In the genomic region with DNA sequence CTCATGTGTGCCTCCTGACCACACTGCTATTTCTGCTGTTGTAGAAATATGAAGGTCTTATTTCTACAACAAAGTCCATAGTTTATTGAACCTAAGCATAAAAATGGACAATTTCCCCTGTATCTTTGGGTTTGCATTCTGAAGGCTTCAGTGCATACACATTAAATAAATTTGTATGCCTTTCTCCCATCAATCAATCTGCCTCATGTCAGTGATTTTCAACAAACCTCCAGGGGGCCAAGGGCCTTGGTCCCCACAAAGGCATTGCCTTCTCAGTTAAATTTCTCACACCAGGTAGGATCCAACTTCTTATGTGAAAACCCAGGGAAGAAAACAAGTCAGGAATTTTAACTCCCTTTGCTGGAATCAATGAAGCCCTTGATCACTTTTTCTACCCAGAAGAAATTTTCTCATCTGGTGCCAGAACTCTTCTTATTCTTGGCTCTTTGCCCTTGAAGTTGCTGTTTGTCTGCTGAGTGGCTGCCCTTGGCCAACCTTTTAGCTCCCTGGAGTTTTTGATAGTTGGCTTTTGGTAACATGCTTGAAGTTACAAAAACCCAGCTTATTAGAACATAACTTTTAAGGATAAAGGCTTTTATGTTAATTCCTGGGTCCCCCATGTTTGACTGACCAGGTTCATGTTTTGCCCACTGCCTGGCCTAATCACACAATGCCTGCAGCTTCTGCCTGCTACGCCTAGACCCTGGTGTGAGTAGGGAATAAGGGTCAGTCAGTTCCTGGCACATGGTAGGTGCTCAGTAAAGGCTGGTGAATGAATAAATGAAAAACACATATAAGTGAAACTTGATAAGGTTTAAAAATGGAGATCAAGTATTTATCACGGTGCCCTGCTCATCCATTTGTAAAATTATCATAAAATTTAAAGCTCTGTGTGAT, we compare ENCODE assay signal across 10 cellular contexts. TPM values are rescaled to one million over a fixed set of nuclear protein-coding genes. Genes with fewer than 3 reads are reported as not detected.
DNase-seq lines count a peak whose midpoint lies in the region; ATAC-seq and TF ChIP-seq lines count a peak whose summit lies in the region.
"Had no signal": no experiment of that assay in that cellular context is flagged by ENCODE, and none has a peak within 500 bp of the region (broad histone marks: within the 10 kb centered on the region; RNA-seq: fewer than 3 reads in every experiment).

No MANE protein-coding gene starts in this region.

- H3K4me3 Mint-ChIP-seq in CD8-positive, alpha-beta T cell, result no peak overlapping the region
- no peak overlapping the region for H3K4me3 Mint-ChIP-seq in naive thymus-derived CD4-positive, alpha-beta T cell
- H3K4me3 Mint-ChIP-seq: activated CD4-positive, alpha-beta T cell treated with anti-CD3 and anti-CD28 coated beads, Interleukin-2, amount 10 ng/mL, durations not matched to agents 24 days and 14 days had no signal

- peaks cover 4% of the 10 kb centered on the region for H3K36me3 ChIP-seq in CD8-positive, alpha-beta T cell (ENCODE audit: insufficient read depth, low read length)
- H3K36me3 ChIP-seq in naive thymus-derived CD4-positive, alpha-beta T cell (ENCODE audit: control insufficient read depth in 2 of 3, insufficient read depth in 3 of 3, low read length in 3 of 3), result peaks cover 0 to 16% (median 0%) of the 10 kb centered on the region in 3 experiments

- no peak for ATAC-seq in CD8-positive, alpha-beta T cell
- no peak for ATAC-seq in naive thymus-derived CD4-positive, alpha-beta T cell
- no peak for ATAC-seq in HG03280 (IDR thresholded peaks at IDR 0.05; ENCODE audit: unreplicated experiment)
- ATAC-seq: foreskin keratinocyte had no signal

- POLR2A ChIA-PET in CD8-positive, alpha-beta T cell (lab: Charles Lee), result interaction anchor here (0.8 to 1.9 kb wide), 3 partner anchors 219 to 258 kb away, joined by 3 to 6 read pairs (median 3); no protein-coding TSS in a partner anchor
- POLR2A ChIA-PET in naive thymus-derived CD4-positive, alpha-beta T cell (lab: Charles Lee), result interaction anchor here (0.5 to 1.2 kb wide), 5 partner anchors 19 to 259 kb away, joined by 3 to 5 read pairs (median 4); no protein-coding TSS in a partner anchor
- POLR2A ChIA-PET in RWPE1 (lab: Yijun Ruan, JAX; ENCODE audit: low non-redundant PET), result no interaction called here

- no peaks in the 10 kb centered on the region for H3K4me1 ChIP-seq in CD8-positive, alpha-beta T cell (ENCODE audit: insufficient read depth, low read length)
- no peaks in the 10 kb centered on the region for H3K4me1 ChIP-seq in naive thymus-derived CD4-positive, alpha-beta T cell (ENCODE audit: control insufficient read depth in 2 of 2, insufficient read depth in 2 of 2, low read length in 2 of 2)
- H3K4me1 ChIP-seq: foreskin keratinocyte had no signal

- intact Hi-C loops in CD8-positive, alpha-beta T cell (cut with DNase I, micrococcal nuclease), result no loop called here
- intact Hi-C loops in naive thymus-derived CD4-positive, alpha-beta T cell (cut with micrococcal nuclease), result loop anchor here in 1 of 2 donors (10.0 kb wide), 1 partner anchor 288 kb away; no protein-coding TSS in a partner anchor

- no peak for TF ChIP-seq CTCF in CD8-positive, alpha-beta T cell (IDR thresholded peaks at IDR 0.05)
- TF ChIP-seq CTCF in RWPE1 (conservative IDR thresholded peaks at IDR 0.05; ENCODE audit: low read depth), result no peak

- H3K27me3 ChIP-seq in CD8-positive, alpha-beta T cell (ENCODE audit: insufficient read depth, low read length), result no peaks in the 10 kb centered on the region
- no peaks in the 10 kb centered on the region for H3K27me3 ChIP-seq in naive thymus-derived CD4-positive, alpha-beta T cell (ENCODE audit: control insufficient read depth in 2 of 2, insufficient read depth in 2 of 2, low read length in 2 of 2)
- H3K27me3 ChIP-seq: foreskin keratinocyte had no signal

- DNase-seq in CD8-positive, alpha-beta T cell, result no peak
- DNase-seq in NCI-H2196 (lab: John Stamatoyannopoulos, UW; ENCODE audit: unreplicated experiment), result peak; percentile 49
- peak; percentile 22 for DNase-seq in dedifferentiated amniotic fluid mesenchymal stem cell (ENCODE audit: extremely low spot score)
- DNase-seq in naive thymus-derived CD4-positive, alpha-beta T cell, result peak in 1 of 9 donors; percentile 19
- DNase-seq in NCI-H526 (lab: John Stamatoyannopoulos, UW), result no peak
- no peak for DNase-seq in RWPE1 (ENCODE audit: low spot score)
- DNase-seq in GDM1 (lab: John Stamatoyannopoulos, UW), result no peak
- DNase-seq: activated CD4-positive, alpha-beta T cell treated with anti-CD3 and anti-CD28 coated beads, Interleukin-2, amount 10 ng/mL, durations not matched to agents 24 days and 14 days; foreskin keratinocyte had no signal

- peaks cover 35% of the 10 kb centered on the region for H3K36me3 Mint-ChIP-seq in CD8-positive, alpha-beta T cell
- peaks cover under 1 to 19% (median 3%) of the 10 kb centered on the region in 5 donors for H3K36me3 Mint-ChIP-seq in naive thymus-derived CD4-positive, alpha-beta T cell

- peaks cover 5% of the 10 kb centered on the region for H3K4me1 Mint-ChIP-seq in CD8-positive, alpha-beta T cell (ENCODE audit: low read depth)
- peaks cover 0 to 26% (median 9%) of the 10 kb centered on the region in 7 donors for H3K4me1 Mint-ChIP-seq in naive thymus-derived CD4-positive, alpha-beta T cell

- no peak overlapping the region for H3K4me3 ChIP-seq in CD8-positive, alpha-beta T cell (ENCODE audit: low read depth, low read length)
- no peak overlapping the region for H3K4me3 ChIP-seq in naive thymus-derived CD4-positive, alpha-beta T cell (ENCODE audit: low read length)

- H3K9me3 Mint-ChIP-seq in CD8-positive, alpha-beta T cell, result no peaks in the 10 kb centered on the region
- H3K9me3 Mint-ChIP-seq in naive thymus-derived CD4-positive, alpha-beta T cell, result no peaks in the 10 kb centered on the region
- H3K9me3 Mint-ChIP-seq: activated CD4-positive, alpha-beta T cell treated with anti-CD3 and anti-CD28 coated beads, Interleukin-2, amount 10 ng/mL, durations not matched to agents 24 days and 14 days had no signal

- CTCF ChIA-PET in CD8-positive, alpha-beta T cell (lab: Charles Lee), result interaction anchor here (0.7 to 5.6 kb wide), 32 partner anchors 8 to 282 kb away, joined by 3 to 131 read pairs (median 4); no protein-coding TSS in a partner anchor
- CTCF ChIA-PET in naive thymus-derived CD4-positive, alpha-beta T cell (lab: Charles Lee), result interaction anchor here (0.7 to 5.5 kb wide), 16 partner anchors 9 to 258 kb away, joined by 3 to 66 read pairs (median 4); no protein-coding TSS in a partner anchor
- CTCF ChIA-PET in RWPE1 (lab: Yijun Ruan, JAX), result interaction anchor here (0.6 to 2.6 kb wide), 17 partner anchors 13 to 668 kb away, joined by 3 to 52 read pairs (median 5); no protein-coding TSS in a partner anchor

- H3K9me3 ChIP-seq in CD8-positive, alpha-beta T cell (ENCODE audit: low read length), result no peaks in the 10 kb centered on the region
- no peaks in the 10 kb centered on the region for H3K9me3 ChIP-seq in naive thymus-derived CD4-positive, alpha-beta T cell (ENCODE audit: control insufficient read depth in 2 of 3, low read length in 3 of 3)

- peak overlapping the region; percentile 73 for H3K27ac Mint-ChIP-seq in CD8-positive, alpha-beta T cell
- H3K27ac Mint-ChIP-seq in naive thymus-derived CD4-positive, alpha-beta T cell, result peak overlapping the region in 8 of 9 donors; percentile 39 to 90 (median 78)
- H3K27ac Mint-ChIP-seq: activated CD4-positive, alpha-beta T cell treated with anti-CD3 and anti-CD28 coated beads, Interleukin-2, amount 10 ng/mL, durations not matched to agents 24 days and 14 days had no signal

- H3K27ac ChIP-seq in CD8-positive, alpha-beta T cell (ENCODE audit: low read depth, low read length), result no peak overlapping the region
- peak overlapping the region; percentile 48 for H3K27ac ChIP-seq in naive thymus-derived CD4-positive, alpha-beta T cell (ENCODE audit: low read depth, low read length)
- no peak overlapping the region for H3K27ac ChIP-seq in RWPE1
- H3K27ac ChIP-seq: foreskin keratinocyte had no signal

- H3K27me3 Mint-ChIP-seq in CD8-positive, alpha-beta T cell (ENCODE audit: low read depth), result no peaks in the 10 kb centered on the region
- H3K27me3 Mint-ChIP-seq in naive thymus-derived CD4-positive, alpha-beta T cell, result no peaks in the 10 kb centered on the region
- H3K27me3 Mint-ChIP-seq: activated CD4-positive, alpha-beta T cell treated with anti-CD3 and anti-CD28 coated beads, Interleukin-2, amount 10 ng/mL, durations not matched to agents 24 days and 14 days had no signal

RNA-seq across cellular contexts. Expression of gene SHLD1, which starts 37.0 kb away (rescaled TPM):
- total RNA-seq in CD8-positive, alpha-beta T cell, result 1 to 10 TPM; 4.2 to 5.9 TPM
- 10 to 100 TPM; 12.1 to 14.2 (median 13.2) TPM for total RNA-seq in naive thymus-derived CD4-positive, alpha-beta T cell
- 10 to 100 TPM; 17.7 to 20.7 TPM for polyA plus RNA-seq in naive thymus-derived CD4-positive, alpha-beta T cell

Comparison
In these comparisons a context has a peak if more than half of its experiments do, and no peak if none do; other contexts are left out.
1. DNase-seq: peak in NCI-H2196 (single experiment) and dedifferentiated amniotic fluid mesenchymal stem cell (single experiment); none in CD8-positive, alpha-beta T cell (0 of 7), NCI-H526 (0 of 2), RWPE1 (single experiment) and GDM1 (single experiment).